9 cellular contexts compared by ENCODE assay signal in genomic region chr13:43127827-43128226, GRCh38.
DNase-seq lines count a peak whose midpoint lies in the region; ATAC-seq and TF ChIP-seq lines count a peak whose summit lies in the region.
"Had no signal": no experiment of that assay in that cellular context is flagged by ENCODE, and none has a peak within 500 bp of the region (broad histone marks: within the 10 kb centered on the region; RNA-seq: fewer than 3 reads in every experiment).

No MANE protein-coding gene starts in this region.

- H3K27me3 ChIP-seq in esophagus muscularis mucosa (no peaks in the 10 kb centered on the region), trophoblast cell (ENCODE audit: insufficient read depth, low read length) (no peaks in the 10 kb centered on the region)

- H3K4me3 ChIP-seq in esophagus muscularis mucosa (no peak overlapping the region), trophoblast cell (ENCODE audit: low read depth, low read length) (no peak overlapping the region)
- H3K4me3 ChIP-seq: left lung had no signal

- H4K8ac ChIP-seq in trophoblast cell (ENCODE audit: low read depth, low read length): no peak overlapping the region

- H3K4me1 ChIP-seq in esophagus muscularis mucosa (peaks cover 9 to 18% (median 11%) of the 10 kb centered on the region in 4 donors), trophoblast cell (ENCODE audit: control insufficient read depth in 1 of 2, insufficient read depth in 2 of 2, low read length in 2 of 2) (peaks cover 5 to 6% of the 10 kb centered on the region in 2 experiments)
- H3K4me1 ChIP-seq: left lung had no signal

- no peak overlapping the region for H3K4ac ChIP-seq in trophoblast cell (ENCODE audit: low read depth, low read length)

- DNase-seq in GM13977 (ENCODE audit: low spot score) (peak; percentile 31), esophagus muscularis mucosa (ENCODE audit: extremely low spot score) (peak; percentile 89), trophoblast cell (no peak), nucleus accumbens (lab: John Stamatoyannopoulos, UW) (no peak)
- no peak for DNase-seq in stimulated activated naive CD4-positive, alpha-beta T cell (lab: John Stamatoyannopoulos, UW)
- DNase-seq: activated effector memory CD4-positive, alpha-beta T cell treated with anti-CD3 and anti-CD28 coated beads, Interleukin-2, amount 50 U/mL, for 16 hours; left lung had no signal

- no peaks in the 10 kb centered on the region for H3K79me2 ChIP-seq in trophoblast cell (ENCODE audit: control insufficient read depth, insufficient read depth, low read length, poor library complexity)

- no peak overlapping the region for H3K4me2 ChIP-seq in trophoblast cell (ENCODE audit: low read length)

- no peak overlapping the region for H3K18ac ChIP-seq in trophoblast cell (ENCODE audit: low read length)

- peak overlapping the region; percentile 21 for H2BK120ac ChIP-seq in trophoblast cell (ENCODE audit: insufficient read depth, low read length, poor library complexity)

- ATAC-seq in HG03520 (IDR thresholded peaks at IDR 0.05; ENCODE audit: unreplicated experiment) (peak; percentile 39), GM19397 (IDR thresholded peaks at IDR 0.05; ENCODE audit: unreplicated experiment) (no peak)
- ATAC-seq: left lung had no signal

- H3K23ac ChIP-seq in trophoblast cell (ENCODE audit: low read length): no peak overlapping the region

- H3K27ac ChIP-seq in esophagus muscularis mucosa (replicated peaks in 1 of 4): peak overlapping the region in 1 of 4 donors; percentile 40
- no peak overlapping the region for H3K27ac ChIP-seq in trophoblast cell (ENCODE audit: low read depth, low read length)
- H3K27ac ChIP-seq: left lung had no signal

- H3K9me3 ChIP-seq in esophagus muscularis mucosa: no peaks in the 10 kb centered on the region
- no peaks in the 10 kb centered on the region for H3K9me3 ChIP-seq in trophoblast cell (ENCODE audit: insufficient read depth, low read depth, low read length)
- H3K9me3 ChIP-seq: left lung had no signal

- WGBS in esophagus muscularis mucosa: 54% methylated on average over 3 of the region's 3 CpGs
- no CpG with 5 or more reads among the region's 3 CpGs for WGBS in trophoblast cell (ENCODE audit: extremely low coverage, insufficient coverage, insufficient read length)

- H2AK5ac ChIP-seq in trophoblast cell (ENCODE audit: low read length): no peak overlapping the region

- TF ChIP-seq POLR2A in esophagus muscularis mucosa (IDR thresholded peaks at IDR 0.05; ENCODE audit: low read depth): no peak

- in situ Hi-C loops in GM13977 (cut with MboI; ENCODE audit: low pct_unique_long_range_greater_than_20kb, low sequenced_read_pairs, unreplicated experiment): no loop called here

- no peak for TF ChIP-seq EP300 in esophagus muscularis mucosa (IDR thresholded peaks at IDR 0.05)

- peaks cover 11% of the 10 kb centered on the region for H3K79me1 ChIP-seq in trophoblast cell (ENCODE audit: low read length)

- H2AFZ ChIP-seq in trophoblast cell (ENCODE audit: insufficient read depth, low read length, poor library complexity): no peak overlapping the region

- intact Hi-C loops in esophagus muscularis mucosa (cut with DNase I): no loop called here

- no peak overlapping the region for H4K91ac ChIP-seq in trophoblast cell (ENCODE audit: low read depth, low read length)

- no peak overlapping the region for H2BK12ac ChIP-seq in trophoblast cell (ENCODE audit: low read length)

- H3K9ac ChIP-seq in trophoblast cell (ENCODE audit: low read length): no peak overlapping the region

- H3K14ac ChIP-seq in trophoblast cell (ENCODE audit: low read length): no peak overlapping the region

- H2BK5ac ChIP-seq in trophoblast cell (ENCODE audit: low read depth, low read length, poor library complexity): no peak overlapping the region

- no peaks in the 10 kb centered on the region for H3K36me3 ChIP-seq in esophagus muscularis mucosa
- H3K36me3 ChIP-seq in trophoblast cell (ENCODE audit: control insufficient read depth in 1 of 2, insufficient read depth in 2 of 2, low read length in 2 of 2): no peaks in the 10 kb centered on the region
- H3K36me3 ChIP-seq: left lung had no signal

- H4K12ac ChIP-seq in trophoblast cell (ENCODE audit: low read depth, low read length): no peak overlapping the region

- TF ChIP-seq CTCF in GM13977 (IDR thresholded peaks at IDR 0.05; ENCODE audit: extremely low read depth, insufficient read depth, missing control alignments) (no peak), esophagus muscularis mucosa (IDR thresholded peaks at IDR 0.05) (no peak)

Comparison
In these comparisons a context has a peak if more than half of its experiments do, and no peak if none do; other contexts are left out.
1. DNase-seq: peak in GM13977 (single experiment) and esophagus muscularis mucosa (single experiment); none in trophoblast cell (0 of 2), nucleus accumbens (0 of 56) and stimulated activated naive CD4-positive, alpha-beta T cell (0 of 6).